Comparison of ENCODE assay signal across 1 cellular context in genomic region chrX:727738-728621, GRCh38.
TF ChIP-seq lines count a peak whose summit lies in the region.

No MANE protein-coding gene starts in this region.

TF ChIP-seq in HepG2, 621 proteins besides CTCF, POLR2A, EP300 and RAD21 (continued from another document):
- TF ChIP-seq PATZ1 (CRISPR knock-in tag; IDR thresholded peaks at IDR 0.05) = 0 out of 2 replicates have a peak, but pooled peaks have one; percentile 22
